31 cellular contexts compared by ENCODE assay signal in genomic region chr14:66369157-66369706, GRCh38.
"Had no signal": no experiment of that assay in that cellular context is flagged by ENCODE, and none has a peak within 500 bp of the region (broad histone marks: within the 10 kb centered on the region; RNA-seq: fewer than 3 reads in every experiment).

No MANE protein-coding gene starts in this region.

- H3K27me3 Mint-ChIP-seq: dendritic cell treated with granulocyte-macrophage colony-stimulating factor and Interleukin-4, amounts not matched to agents 40 ng/mL and 50 ng/mL, for 4 days; stimulated activated memory B cell treated with anti-CD40 and anti-IgM and Interleukin-4, amounts not matched to agents 10 μg/mL and 1 μg/mL and 100 μg/mL, for 72 hours; stimulated activated naive CD8-positive, alpha-beta T cell treated with anti-CD3 and anti-CD28 coated beads, Interleukin-15, Interleukin-2, amounts not matched to agents 100 ng/mL and 50 ng/mL, for 24 hours had no signal

- DNase-seq: effector CD8-positive, alpha-beta T cell; esophagus squamous epithelium; foreskin melanocyte; glutamatergic neuron; heart right ventricle; hypothalamus; immature natural killer cell; islet precursor cell; kidney glomerular epithelial cell; naive thymus-derived CD4-positive, alpha-beta T cell; nephron progenitor cell; nucleus accumbens; ovary; posterior cingulate gyrus; psoas muscle; right cardiac atrium; sigmoid colon; spleen; stimulated activated CD4-positive, alpha-beta T cell treated with anti-CD3 and anti-CD28 coated beads, Interleukin-4, amount 100 ng/mL, for 4 hours; upper lobe of left lung had no signal

- H3K9me3 Mint-ChIP-seq: dendritic cell treated with granulocyte-macrophage colony-stimulating factor and Interleukin-4, amounts not matched to agents 40 ng/mL and 50 ng/mL, for 4 days; memory B cell; mesothelial cell of epicardium; naive thymus-derived CD4-positive, alpha-beta T cell; nephron progenitor cell; stimulated activated memory B cell treated with anti-CD40 and anti-IgM and Interleukin-4, amounts not matched to agents 10 μg/mL and 1 μg/mL and 100 μg/mL, for 72 hours; stimulated activated naive CD8-positive, alpha-beta T cell treated with anti-CD3 and anti-CD28 coated beads, Interleukin-15, Interleukin-2, amounts not matched to agents 100 ng/mL and 50 ng/mL, for 24 hours had no signal

- H3K4me3 Mint-ChIP-seq: dendritic cell treated with granulocyte-macrophage colony-stimulating factor and Interleukin-4, amounts not matched to agents 40 ng/mL and 50 ng/mL, for 4 days; immature natural killer cell; memory B cell; mesothelial cell of epicardium; naive thymus-derived CD4-positive, alpha-beta T cell; nephron progenitor cell; stimulated activated memory B cell treated with anti-CD40 and anti-IgM and Interleukin-4, amounts not matched to agents 10 μg/mL and 1 μg/mL and 100 μg/mL, for 72 hours; stimulated activated naive CD8-positive, alpha-beta T cell treated with anti-CD3 and anti-CD28 coated beads, Interleukin-15, Interleukin-2, amounts not matched to agents 100 ng/mL and 50 ng/mL, for 24 hours had no signal

- H3K27ac ChIP-seq: esophagus squamous epithelium, heart right ventricle, ovary, psoas muscle, sigmoid colon, spleen, thoracic aorta, tibial nerve, upper lobe of left lung had no signal

- H3K9me3 ChIP-seq: esophagus squamous epithelium, heart right ventricle, ovary, psoas muscle, sigmoid colon, spleen, thoracic aorta, tibial nerve, upper lobe of left lung had no signal

- H3K4me3 ChIP-seq: esophagus squamous epithelium, heart right ventricle, lung, ovary, psoas muscle, sigmoid colon, spleen, thoracic aorta, tibial nerve, upper lobe of left lung had no signal

- H3K36me3 ChIP-seq: esophagus squamous epithelium, heart right ventricle, ovary, sigmoid colon, spleen, thoracic aorta, tibial nerve, upper lobe of left lung had no signal

- H3K4me1 Mint-ChIP-seq: immature natural killer cell; memory B cell; mesothelial cell of epicardium; stimulated activated memory B cell treated with anti-CD40 and anti-IgM and Interleukin-4, amounts not matched to agents 10 μg/mL and 1 μg/mL and 100 μg/mL, for 72 hours had no signal

- H3K4me1 ChIP-seq: esophagus squamous epithelium, heart right ventricle, psoas muscle, sigmoid colon, spleen, tibial nerve, upper lobe of left lung had no signal

- H3K27me3 ChIP-seq: esophagus squamous epithelium, heart right ventricle, ovary, sigmoid colon, spleen, tibial nerve, upper lobe of left lung had no signal

- FAIRE-seq: colon, endothelial cell of umbilical vein had no signal

- H3K36me3 Mint-ChIP-seq: immature natural killer cell; memory B cell; mesothelial cell of epicardium; naive thymus-derived CD4-positive, alpha-beta T cell; stimulated activated memory B cell treated with anti-CD40 and anti-IgM and Interleukin-4, amounts not matched to agents 10 μg/mL and 1 μg/mL and 100 μg/mL, for 72 hours had no signal

- ATAC-seq: left lobe of liver; naive thymus-derived CD4-positive, alpha-beta T cell; psoas muscle; right cardiac atrium; stimulated activated memory B cell treated with anti-CD40 and anti-IgM and Interleukin-4, amounts not matched to agents 10 μg/mL and 1 μg/mL and 100 μg/mL, for 72 hours had no signal

- H3K27ac Mint-ChIP-seq: dendritic cell treated with granulocyte-macrophage colony-stimulating factor and Interleukin-4, amounts not matched to agents 40 ng/mL and 50 ng/mL, for 4 days; immature natural killer cell; memory B cell; mesothelial cell of epicardium; naive thymus-derived CD4-positive, alpha-beta T cell; nephron progenitor cell; stimulated activated memory B cell treated with anti-CD40 and anti-IgM and Interleukin-4, amounts not matched to agents 10 μg/mL and 1 μg/mL and 100 μg/mL, for 72 hours; stimulated activated naive CD8-positive, alpha-beta T cell treated with anti-CD3 and anti-CD28 coated beads, Interleukin-15, Interleukin-2, amounts not matched to agents 100 ng/mL and 50 ng/mL, for 24 hours had no signal
